In genomic region chr4:28176942-28177341, GRCh38 we compare ENCODE assay signal across 23 cellular contexts.
"Had no signal": no experiment of that assay in that cellular context is flagged by ENCODE, and none has a peak within 500 bp of the region (broad histone marks: within the 10 kb centered on the region; RNA-seq: fewer than 3 reads in every experiment).

No MANE protein-coding gene starts in this region.

- FAIRE-seq: endothelial cell of umbilical vein had no signal

- DNase-seq: activated CD4-positive, alpha-beta memory T cell treated with anti-CD3 and anti-CD28 coated beads, Interleukin-2, amount 10 ng/mL, durations not matched to agents 7 days and 5 days; activated CD4-positive, alpha-beta T cell treated with anti-CD3 and anti-CD28 coated beads, Interleukin-2, amount 10 ng/mL, durations not matched to agents 24 days and 14 days; activated effector memory CD4-positive, alpha-beta T cell treated with Interleukin-2 at 50 U/mL for 16 hours; activated naive CD4-positive, alpha-beta T cell treated with anti-CD3 and anti-CD28 coated beads for 36 hours; activated naive CD8-positive, alpha-beta T cell treated with anti-CD3 and anti-CD28 coated beads, Interleukin-2, amount 10 ng/mL, durations not matched to agents 7 days and 5 days; activated T-cell treated with anti-CD3 and anti-CD28 coated beads, Interleukin-2, amount 50 U/mL, for 72 hours; amniotic stem cell; colonic mucosa; dorsolateral prefrontal cortex; effector memory CD8-positive, alpha-beta T cell; esophagus squamous epithelium; gastrocnemius medialis; hippocampal formation; kidney glomerular epithelial cell; left ventricle myocardium inferior; retina; stimulated activated CD4-positive, alpha-beta T cell treated with anti-CD3 and anti-CD28 coated beads, Interleukin-4, amount 100 ng/mL, for 24 hours; stimulated activated naive CD4-positive, alpha-beta T cell treated with Interleukin-2 at 50 U/mL for 16 hours; T1000; tibial artery had no signal

- H3K9me3 ChIP-seq: breast epithelium, colonic mucosa, esophagus squamous epithelium, gastrocnemius medialis, left ventricle myocardium inferior, tibial artery had no signal

- H3K4me1 ChIP-seq: breast epithelium, colonic mucosa, esophagus squamous epithelium, gastrocnemius medialis, left ventricle myocardium inferior, tibial artery had no signal

- H3K4me3 ChIP-seq: breast epithelium, colonic mucosa, dorsolateral prefrontal cortex, esophagus squamous epithelium, gastrocnemius medialis, left ventricle myocardium inferior, tibial artery had no signal

- H3K27ac ChIP-seq: breast epithelium, colonic mucosa, dorsolateral prefrontal cortex, esophagus squamous epithelium, gastrocnemius medialis, left ventricle myocardium inferior, tibial artery, VCaP had no signal

- H3K27me3 ChIP-seq: breast epithelium, colonic mucosa, dorsolateral prefrontal cortex, esophagus squamous epithelium, gastrocnemius medialis, tibial artery had no signal

- H3K36me3 ChIP-seq: breast epithelium, colonic mucosa, esophagus squamous epithelium, gastrocnemius medialis, left ventricle myocardium inferior, tibial artery had no signal
